ENCODE assay signal across 8 cellular contexts in the genomic region with DNA sequence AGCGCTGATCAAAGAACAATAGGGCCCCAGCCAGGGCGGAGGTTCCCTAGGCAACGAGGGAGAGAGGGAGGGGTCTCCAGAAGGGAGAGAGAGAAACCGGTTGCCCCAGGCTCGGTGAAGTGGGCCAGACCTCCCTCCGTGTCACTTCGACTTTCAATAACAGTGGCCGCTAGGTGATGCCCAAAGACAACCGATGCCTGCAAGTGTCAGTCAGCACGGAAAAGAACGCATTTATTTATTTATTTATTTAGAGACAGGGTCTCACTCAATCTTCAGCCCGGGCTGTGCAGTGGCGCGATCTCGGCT.
DNase-seq lines count a peak whose midpoint lies in the region.
"Not testable (repeated sequence)": the region's sequence is repeated elsewhere in the genome, so short reads cannot be mapped to it uniquely, and the experiment has no call there.

No MANE protein-coding gene starts in this region.

- H3K27me3 ChIP-seq in HAP-1 (ENCODE audit: low read depth); mesendoderm (ENCODE audit: insufficient read depth, low read length, poor library complexity): not testable (repeated sequence)

- not testable (repeated sequence) for H3K9ac ChIP-seq in mesendoderm (ENCODE audit: low read length)

- peak overlapping the region; percentile 54 for H3K4me3 Mint-ChIP-seq in activated naive CD4-positive, alpha-beta T cell treated with anti-CD3 and anti-CD28 coated beads, Interleukin-2, amount 10 ng/mL, durations not matched to agents 7 days and 5 days

- not testable (repeated sequence) for H3K27me3 Mint-ChIP-seq in activated naive CD4-positive, alpha-beta T cell treated with anti-CD3 and anti-CD28 coated beads, Interleukin-2, amount 10 ng/mL, durations not matched to agents 7 days and 5 days

- peaks cover 31% of the 10 kb centered on the region for H3K4me1 Mint-ChIP-seq in activated naive CD4-positive, alpha-beta T cell treated with anti-CD3 and anti-CD28 coated beads, Interleukin-2, amount 10 ng/mL, durations not matched to agents 7 days and 5 days

- not testable (repeated sequence) for H3K56ac ChIP-seq in mesendoderm (ENCODE audit: low read length)

- H3K4ac ChIP-seq in mesendoderm (ENCODE audit: low read depth, low read length), result not testable (repeated sequence)

- not testable (repeated sequence) for H3K36me3 Mint-ChIP-seq in activated naive CD4-positive, alpha-beta T cell treated with anti-CD3 and anti-CD28 coated beads, Interleukin-2, amount 10 ng/mL, durations not matched to agents 7 days and 5 days

- H3K4me2 ChIP-seq in mesendoderm (ENCODE audit: low read length), result not testable (repeated sequence)

- not testable (repeated sequence) for H2BK15ac ChIP-seq in mesendoderm (replicated peaks; ENCODE audit: low read depth)

- in situ Hi-C loops in HAP-1 (cut with MboI; ENCODE audit: low sequenced_read_pairs), result not testable (repeated sequence)

- not testable (repeated sequence) for H3K4me1 ChIP-seq in HAP-1; mesendoderm (ENCODE audit: control insufficient read depth, low read depth, low read length)

- not testable (repeated sequence) for H3K36me3 ChIP-seq in HAP-1 (replicated peaks); mesendoderm (ENCODE audit: control insufficient read depth, insufficient read depth, low read length)

- H3K9me3 Mint-ChIP-seq in activated naive CD4-positive, alpha-beta T cell treated with anti-CD3 and anti-CD28 coated beads, Interleukin-2, amount 10 ng/mL, durations not matched to agents 7 days and 5 days, result peaks cover 44% of the 10 kb centered on the region

- H3K9me3 ChIP-seq in HAP-1, result not testable (repeated sequence)

- not testable (repeated sequence) for H4K8ac ChIP-seq in mesendoderm (ENCODE audit: low read depth, low read length)

- H3K27ac Mint-ChIP-seq in activated naive CD4-positive, alpha-beta T cell treated with anti-CD3 and anti-CD28 coated beads, Interleukin-2, amount 10 ng/mL, durations not matched to agents 7 days and 5 days, result peak overlapping the region; percentile 98

- H2BK5ac ChIP-seq in mesendoderm (ENCODE audit: low read length), result not testable (repeated sequence)

- H3K79me1 ChIP-seq in mesendoderm (ENCODE audit: low read length), result not testable (repeated sequence)

- H2BK120ac ChIP-seq in mesendoderm (ENCODE audit: low read depth, low read length), result not testable (repeated sequence)

- DNase-seq in COR-L47 (lab: John Stamatoyannopoulos, UW), result peak; percentile 42
- DNase-seq in HAP-1 (ENCODE audit: low spot score in 2 of 2), result peak; percentile 70 to 86
- peak; percentile 30 for DNase-seq in NCI-H2227 (lab: John Stamatoyannopoulos, UW; ENCODE audit: unreplicated experiment)
- peak; percentile 39 for DNase-seq in OCI-M1 (lab: John Stamatoyannopoulos, UW)
- DNase-seq in activated CD4-positive, alpha-beta T cell treated with anti-CD3 and anti-CD28 coated beads for 48 hours, result peak; percentile 53
- DNase-seq in activated naive CD4-positive, alpha-beta T cell treated with anti-CD3 and anti-CD28 coated beads, Interleukin-2, amount 10 ng/mL, durations not matched to agents 7 days and 5 days, result peak; percentile 70
- DNase-seq in mesendoderm, result peak; percentile 49
- DNase-seq in stimulated activated CD8-positive, alpha-beta memory T cell treated with anti-CD3 and anti-CD28 coated beads, Interleukin-4, amount 100 ng/mL, for 48 hours, result peak; percentile 51

- peak overlapping the region; percentile 16 for H3K4me3 ChIP-seq in HAP-1
- H3K4me3 ChIP-seq in mesendoderm (ENCODE audit: low read length), result not testable (repeated sequence)

- not testable (repeated sequence) for H3K18ac ChIP-seq in mesendoderm (ENCODE audit: low read length)

- H3K79me2 ChIP-seq in mesendoderm (ENCODE audit: control insufficient read depth, insufficient read depth, low read length), result not testable (repeated sequence)

- WGBS in mesendoderm (ENCODE audit: extremely low coverage, insufficient coverage, low lambda C conversion rate), result no CpG with 5 or more reads among the region's 15 CpGs

- H3K23ac ChIP-seq in mesendoderm (ENCODE audit: low read length), result not testable (repeated sequence)

- CTCF ChIA-PET in activated naive CD4-positive, alpha-beta T cell treated with anti-CD3 and anti-CD28 coated beads, Interleukin-2, amount 10 ng/mL, durations not matched to agents 7 days and 5 days (lab: Charles Lee), result not testable (repeated sequence)

- not testable (repeated sequence) for H2AK5ac ChIP-seq in mesendoderm (ENCODE audit: low read length)

- not testable (repeated sequence) for H4K5ac ChIP-seq in mesendoderm (ENCODE audit: low read length)

- not testable (repeated sequence) for H3K27ac ChIP-seq in mesendoderm (ENCODE audit: low read depth, low read length)
